ENCODE assay signal across 1 cellular context in the genomic region with DNA sequence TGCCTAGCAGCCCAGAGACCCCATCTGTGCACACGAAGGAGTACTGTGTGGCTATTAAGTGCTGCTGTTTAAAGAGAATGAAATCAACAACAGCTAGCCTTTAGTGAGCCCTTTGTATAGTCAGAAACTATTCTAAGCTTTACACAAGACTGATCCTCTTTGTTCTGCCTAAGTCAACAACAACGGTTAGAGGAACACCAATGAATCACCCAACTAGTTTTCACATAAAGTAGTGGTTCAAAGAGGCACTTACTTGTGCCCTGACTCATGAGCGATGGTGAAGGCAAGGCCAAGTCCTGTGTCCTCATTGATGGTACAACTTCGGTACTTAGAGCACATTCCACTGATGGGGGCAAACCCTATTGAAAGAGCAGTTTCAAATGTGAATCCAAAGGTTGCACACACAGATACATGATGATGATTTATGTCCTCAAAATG.
TF ChIP-seq lines count a peak whose summit lies in the region.

No MANE protein-coding gene starts in this region.

TF ChIP-seq in A549, 52 proteins besides CTCF, POLR2A, EP300 and RAD21 (continued from another document):
- TF ChIP-seq, protein P1, sequence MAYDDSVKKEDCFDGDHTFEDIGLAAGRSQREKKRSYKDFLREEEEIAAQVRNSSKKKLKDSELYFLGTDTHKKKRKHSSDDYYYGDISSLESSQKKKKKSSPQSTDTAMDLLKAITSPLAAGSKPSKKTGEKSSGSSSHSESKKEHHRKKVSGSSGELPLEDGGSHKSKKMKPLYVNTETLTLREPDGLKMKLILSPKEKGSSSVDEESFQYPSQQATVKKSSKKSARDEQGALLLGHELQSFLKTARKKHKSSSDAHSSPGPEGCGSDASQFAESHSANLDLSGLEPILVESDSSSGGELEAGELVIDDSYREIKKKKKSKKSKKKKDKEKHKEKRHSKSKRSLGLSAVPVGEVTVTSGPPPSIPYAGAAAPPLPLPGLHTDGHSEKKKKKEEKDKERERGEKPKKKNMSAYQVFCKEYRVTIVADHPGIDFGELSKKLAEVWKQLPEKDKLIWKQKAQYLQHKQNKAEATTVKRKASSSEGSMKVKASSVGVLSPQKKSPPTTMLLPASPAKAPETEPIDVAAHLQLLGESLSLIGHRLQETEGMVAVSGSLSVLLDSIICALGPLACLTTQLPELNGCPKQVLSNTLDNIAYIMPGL (CRISPR knock-in tag; IDR thresholded peaks at IDR 0.05; ENCODE audit: borderline replicate concordance) = no peak
- TF ChIP-seq TP53 (CRISPR knock-in tag; IDR thresholded peaks at IDR 0.05) (no peak), CEBPB (IDR thresholded peaks at IDR 0.05) (peak; percentile 43 to 77; a peak in 3 of 4 replicates), FOXS1 (CRISPR knock-in tag; IDR thresholded peaks at IDR 0.05) (peak; percentile 79; the same call in 1 of the 2 replicates), FOSL2 (IDR thresholded peaks at IDR 0.05) (peak; percentile 92), FOSL2 (CRISPR knock-in tag; IDR thresholded peaks at IDR 0.05) (peak; percentile 94)
